8 cellular contexts compared by ENCODE assay signal in genomic region chr1:236103646-236104218, GRCh38. TPM values are rescaled to one million over a fixed set of nuclear protein-coding genes. Genes with fewer than 3 reads are reported as not detected.
DNase-seq lines count a peak whose midpoint lies in the region; ATAC-seq lines count a peak whose summit lies in the region.

No MANE protein-coding gene starts in this region.

- peaks cover 2% of the 10 kb centered on the region for H3K4me1 Mint-ChIP-seq in activated naive CD4-positive, alpha-beta T cell treated with anti-CD3 and anti-CD28 coated beads, Interleukin-2, amount 10 ng/mL, durations not matched to agents 7 days and 5 days

- H3K36me3 ChIP-seq in Karpas-422 (ENCODE audit: insufficient read depth, low read length), result no peaks in the 10 kb centered on the region
- H3K36me3 ChIP-seq in SJCRH30, result no peaks in the 10 kb centered on the region

- H3K79me2 ChIP-seq in Karpas-422 (ENCODE audit: low read length), result no peaks in the 10 kb centered on the region

- no peaks in the 10 kb centered on the region for H3K27me3 Mint-ChIP-seq in activated naive CD4-positive, alpha-beta T cell treated with anti-CD3 and anti-CD28 coated beads, Interleukin-2, amount 10 ng/mL, durations not matched to agents 7 days and 5 days

- H3K4me3 Mint-ChIP-seq in activated naive CD4-positive, alpha-beta T cell treated with anti-CD3 and anti-CD28 coated beads, Interleukin-2, amount 10 ng/mL, durations not matched to agents 7 days and 5 days, result no peak overlapping the region

- no peaks in the 10 kb centered on the region for H3K9me3 Mint-ChIP-seq in activated naive CD4-positive, alpha-beta T cell treated with anti-CD3 and anti-CD28 coated beads, Interleukin-2, amount 10 ng/mL, durations not matched to agents 7 days and 5 days

- CTCF ChIA-PET in activated naive CD4-positive, alpha-beta T cell treated with anti-CD3 and anti-CD28 coated beads, Interleukin-2, amount 10 ng/mL, durations not matched to agents 7 days and 5 days (lab: Charles Lee), result interaction anchor here (0.9 to 2.3 kb wide), 6 partner anchors 10 to 1283 kb away, joined by 4 to 6 read pairs (median 4); no protein-coding TSS in a partner anchor

- H3K4me2 ChIP-seq in Karpas-422 (ENCODE audit: low read depth, low read length, poor library complexity, severe bottlenecking), result no peak overlapping the region

- ATAC-seq in GM19463 (IDR thresholded peaks at IDR 0.05; ENCODE audit: unreplicated experiment), result no peak

- no peaks in the 10 kb centered on the region for H4K20me1 ChIP-seq in Karpas-422 (ENCODE audit: insufficient read depth, low read depth, low read length)

- no peaks in the 10 kb centered on the region for H3K9me2 ChIP-seq in Karpas-422 (replicated peaks; ENCODE audit: insufficient read depth, low read length)

- DNase-seq in NCI-H510A treated with DMSO at 0.1 percent for 48 hours (lab: John Stamatoyannopoulos, UW) (peak; percentile 44), NCI-H510A (lab: John Stamatoyannopoulos, UW) (no peak), Karpas-422 (peak; percentile 85), SJCRH30 (peak; percentile 27 to 79), glomerular visceral epithelial cell (ENCODE audit: extremely low spot score) (peak; percentile 55), putamen (ENCODE audit: low spot score) (peak; percentile 59)
- DNase-seq in activated naive CD4-positive, alpha-beta T cell treated with anti-CD3 and anti-CD28 coated beads, Interleukin-2, amount 10 ng/mL, durations not matched to agents 7 days and 5 days, result peak; percentile 68

- H3K9me3 ChIP-seq in Karpas-422 (ENCODE audit: low read length) (no peaks in the 10 kb centered on the region), SJCRH30 (replicated peaks) (no peaks in the 10 kb centered on the region)

- no peak overlapping the region for H2AFZ ChIP-seq in Karpas-422 (ENCODE audit: low read length)

- H3K9ac ChIP-seq in Karpas-422 (ENCODE audit: low read length), result no peak overlapping the region

- H3K4me1 ChIP-seq in Karpas-422 (ENCODE audit: low read length), result no peaks in the 10 kb centered on the region
- no peaks in the 10 kb centered on the region for H3K4me1 ChIP-seq in SJCRH30

- 0 out of 2 replicates have a peak, but pooled peaks cover 1% of the 10 kb centered on the region for H3K27me3 ChIP-seq in Karpas-422 (ENCODE audit: low read length)
- H3K27me3 ChIP-seq in SJCRH30, result no peaks in the 10 kb centered on the region

- no peak overlapping the region for H3K27ac Mint-ChIP-seq in activated naive CD4-positive, alpha-beta T cell treated with anti-CD3 and anti-CD28 coated beads, Interleukin-2, amount 10 ng/mL, durations not matched to agents 7 days and 5 days

- no peak overlapping the region for H3K27ac ChIP-seq in Karpas-422 (ENCODE audit: low read length)
- H3K27ac ChIP-seq in SJCRH30, result no peak overlapping the region

- no peaks in the 10 kb centered on the region for H3K36me3 Mint-ChIP-seq in activated naive CD4-positive, alpha-beta T cell treated with anti-CD3 and anti-CD28 coated beads, Interleukin-2, amount 10 ng/mL, durations not matched to agents 7 days and 5 days

- H3K4me3 ChIP-seq in Karpas-422 (ENCODE audit: low read length) (no peak overlapping the region), SJCRH30 (no peak overlapping the region)

RNA-seq across cellular contexts. Expression of gene GPR137B, which starts 38.6 kb away (rescaled TPM):
- total RNA-seq in Karpas-422 (2014; rRNA removed; shearing (Covaris generic); ENCODE audit: low replicate concordance), result 10.5 and 26.8 TPM in 2 replicates
- total RNA-seq in SJCRH30 (2014; rRNA removed; shearing (Covaris generic)), result 7.6 and 8.7 TPM in 2 replicates

RNA-seq across cellular contexts. Expression of gene NID1, which starts 38.8 kb away (rescaled TPM):
- not detected in 2 replicates for total RNA-seq in Karpas-422 (2014; rRNA removed; shearing (Covaris generic); ENCODE audit: low replicate concordance)
- total RNA-seq in SJCRH30 (2014; rRNA removed; shearing (Covaris generic)), result 27.4 and 29.6 TPM in 2 replicates

Comparison
In these comparisons a context has a peak if more than half of its experiments do, and no peak if none do; other contexts are left out.
1. RNA of gene NID1, which starts 38.8 kb away (total RNA-seq): 27.4 to 29.6 TPM in SJCRH30; not detected in Karpas-422; every median in the first group is over 10 times any median in the second.